12 cellular contexts compared by ENCODE assay signal in genomic region chr6:142187209-142187608, GRCh38. TPM values are rescaled to one million over a fixed set of nuclear protein-coding genes. Genes with fewer than 3 reads are reported as not detected.
DNase-seq lines count a peak whose midpoint lies in the region; ATAC-seq, FAIRE-seq and TF ChIP-seq lines count a peak whose summit lies in the region.
"Had no signal": no experiment of that assay in that cellular context is flagged by ENCODE, and none has a peak within 500 bp of the region (broad histone marks: within the 10 kb centered on the region; RNA-seq: fewer than 3 reads in every experiment).

No MANE protein-coding gene starts in this region.

- no TSS peak for BruUV-seq in Calu3 (replicated peaks; lab: Mats Ljungman, UMichigan)

- no peak overlapping the region for H3K9ac ChIP-seq in kidney (ENCODE audit: low read length in 2 of 2)

- no peak overlapping the region for H3K4me3 ChIP-seq in choroid plexus epithelial cell (ENCODE audit: low read depth, low read length)
- no peak overlapping the region for H3K4me3 ChIP-seq in kidney (ENCODE audit: low read length in 2 of 2)

- CTCF ChIA-PET in Calu3 (lab: Charles Lee) = no interaction called here

- no peak overlapping the region for H3K27ac ChIP-seq in kidney (ENCODE audit: low read depth in 2 of 2, low read length in 2 of 2)

- POLR2A ChIA-PET in naive thymus-derived CD8-positive, alpha-beta T cell (lab: Charles Lee) = no interaction called here

- H3K36me3 Mint-ChIP-seq in naive thymus-derived CD8-positive, alpha-beta T cell = peaks cover 0 to 29% (median 2%) of the 10 kb centered on the region in 3 donors
- no peaks in the 10 kb centered on the region for H3K36me3 Mint-ChIP-seq in Calu3 (ENCODE audit: insufficient read depth, unreplicated experiment)

- no peaks in the 10 kb centered on the region for H3K36me3 ChIP-seq in kidney (ENCODE audit: control insufficient read depth in 1 of 2, insufficient read depth in 2 of 2, low read length in 2 of 2)

- in situ Hi-C loops in GM13976 (cut with MboI; ENCODE audit: low sequenced_read_pairs, unreplicated experiment) = no loop called here

- H3K27ac Mint-ChIP-seq in naive thymus-derived CD8-positive, alpha-beta T cell = peak overlapping the region in 7 of 10 donors; percentile 8 to 59 (median 28)
- no peak overlapping the region for H3K27ac Mint-ChIP-seq in Calu3 (ENCODE audit: unreplicated experiment)

- no peak for TF ChIP-seq POLR2A in H54 (IDR thresholded peaks at IDR 0.05; ENCODE audit: low read depth, low read length)

- H3K4me1 Mint-ChIP-seq in naive thymus-derived CD8-positive, alpha-beta T cell = peaks cover 13 to 29% (median 14%) of the 10 kb centered on the region in 4 donors
- peaks cover 13% of the 10 kb centered on the region for H3K4me1 Mint-ChIP-seq in Calu3 (ENCODE audit: low read depth, unreplicated experiment)

- intact Hi-C loops in kidney (cut with DNase I) = no loop called here
- intact Hi-C loops in Calu3 (cut with micrococcal nuclease; ENCODE audit: unreplicated experiment) = no loop called here

- ATAC-seq in naive thymus-derived CD8-positive, alpha-beta T cell = no peak
- no peak for ATAC-seq in GM18498 (IDR thresholded peaks at IDR 0.05; ENCODE audit: unreplicated experiment)

- peak; percentile 61 for FAIRE-seq in H54 (lab: Jason Lieb, UNC)
- no peak for FAIRE-seq in kidney (lab: Jason Lieb, UNC)

- H3K27me3 Mint-ChIP-seq in naive thymus-derived CD8-positive, alpha-beta T cell = no peaks in the 10 kb centered on the region
- no peaks in the 10 kb centered on the region for H3K27me3 Mint-ChIP-seq in Calu3 (ENCODE audit: unreplicated experiment)
- H3K27me3 Mint-ChIP-seq: central memory CD8-positive, alpha-beta T cell had no signal

- no peak for DNase-seq in H54 (ENCODE audit: insufficient read length, low spot score)
- peak; percentile 49 for DNase-seq in NCI-H2107 treated with DMSO at 0.1 percent for 48 hours (lab: John Stamatoyannopoulos, UW; ENCODE audit: unreplicated experiment)
- peak; percentile 84 for DNase-seq in choroid plexus epithelial cell (ENCODE audit: low read depth)
- no peak for DNase-seq in naive thymus-derived CD8-positive, alpha-beta T cell
- DNase-seq in kidney = no peak
- no peak for DNase-seq in GM13976 (ENCODE audit: low spot score)
- DNase-seq in Calu3 = no peak
- DNase-seq: activated CD8-positive, alpha-beta memory T cell treated with anti-CD3 and anti-CD28 coated beads, Interleukin-2, amount 50 U/mL, for 48 hours; GF-D8; nucleus accumbens had no signal

- H3K4me1 ChIP-seq in kidney (ENCODE audit: control insufficient read depth in 1 of 2, insufficient read depth in 1 of 2, low read depth in 1 of 2, low read length in 2 of 2) = no peaks in the 10 kb centered on the region

- no peak overlapping the region for H3K4me3 Mint-ChIP-seq in naive thymus-derived CD8-positive, alpha-beta T cell
- no peak overlapping the region for H3K4me3 Mint-ChIP-seq in Calu3 (ENCODE audit: low read depth, unreplicated experiment)
- H3K4me3 Mint-ChIP-seq: central memory CD8-positive, alpha-beta T cell had no signal

- TF ChIP-seq CTCF in choroid plexus epithelial cell (conservative IDR thresholded peaks at IDR 0.05; ENCODE audit: low read depth, low read length) (no peak), kidney (IDR thresholded peaks at IDR 0.05; ENCODE audit: borderline replicate concordance, extremely low read depth, insufficient read depth) (no peak), GM13976 (IDR thresholded peaks at IDR 0.05; ENCODE audit: borderline replicate concordance, control extremely low read depth, extremely low read depth, insufficient read depth, missing control alignments) (no peak), Calu3 (IDR thresholded peaks at IDR 0.05; ENCODE audit: unreplicated experiment) (no peak)

- no peaks in the 10 kb centered on the region for H3K9me3 Mint-ChIP-seq in naive thymus-derived CD8-positive, alpha-beta T cell
- H3K9me3 Mint-ChIP-seq in Calu3 (ENCODE audit: low read depth, unreplicated experiment) = no peaks in the 10 kb centered on the region
- H3K9me3 Mint-ChIP-seq: central memory CD8-positive, alpha-beta T cell had no signal

- no peaks in the 10 kb centered on the region for H3K9me3 ChIP-seq in kidney (ENCODE audit: control insufficient read depth in 1 of 2, low read length in 2 of 2)

RNA-seq across cellular contexts. Expression of gene VTA1, which starts 40.1 kb away (rescaled TPM):
- total RNA-seq in naive thymus-derived CD8-positive, alpha-beta T cell = 10 to 100 TPM; 31.9 to 33.5 TPM
- polyA plus RNA-seq in naive thymus-derived CD8-positive, alpha-beta T cell = 10 to 100 TPM; 40.0 to 86.2 (median 54.8) TPM
- total RNA-seq in kidney (37.2 TPM), Calu3 (2022) (32.4 and 35.5 TPM in 2 replicates)
- polyA plus RNA-seq in kidney (ENCODE audit: insufficient read depth, low read depth, low replicate concordance) = 32.9 TPM

RNA-seq across cellular contexts. Expression of gene NMBR, which starts 40.3 kb away (rescaled TPM):
- total RNA-seq in naive thymus-derived CD8-positive, alpha-beta T cell = not detected
- polyA plus RNA-seq in naive thymus-derived CD8-positive, alpha-beta T cell = not detected
- total RNA-seq in kidney (not detected), Calu3 (2022) (not detected in 2 replicates)
- not detected for polyA plus RNA-seq in kidney (ENCODE audit: insufficient read depth, low read depth, low replicate concordance)

RNA-seq across cellular contexts. Expression of gene GJE1, which starts 54.5 kb away (rescaled TPM):
- total RNA-seq in naive thymus-derived CD8-positive, alpha-beta T cell = not detected
- polyA plus RNA-seq in naive thymus-derived CD8-positive, alpha-beta T cell = not detected
- total RNA-seq in kidney = not detected
- polyA plus RNA-seq in kidney (ENCODE audit: insufficient read depth, low read depth, low replicate concordance) = not detected
- not detected in 2 replicates for total RNA-seq in Calu3 (2022)

Comparison
In these comparisons a context has a peak if more than half of its experiments do, and no peak if none do; other contexts are left out.
1. DNase-seq: peak in NCI-H2107 treated with DMSO at 0.1 percent for 48 hours (single experiment) and choroid plexus epithelial cell (single experiment); none in H54 (single experiment), naive thymus-derived CD8-positive, alpha-beta T cell (0 of 10), kidney (single experiment), GM13976 (single experiment) and Calu3 (single experiment).